ENCODE assay signal across 1 cellular context in the genomic region with DNA sequence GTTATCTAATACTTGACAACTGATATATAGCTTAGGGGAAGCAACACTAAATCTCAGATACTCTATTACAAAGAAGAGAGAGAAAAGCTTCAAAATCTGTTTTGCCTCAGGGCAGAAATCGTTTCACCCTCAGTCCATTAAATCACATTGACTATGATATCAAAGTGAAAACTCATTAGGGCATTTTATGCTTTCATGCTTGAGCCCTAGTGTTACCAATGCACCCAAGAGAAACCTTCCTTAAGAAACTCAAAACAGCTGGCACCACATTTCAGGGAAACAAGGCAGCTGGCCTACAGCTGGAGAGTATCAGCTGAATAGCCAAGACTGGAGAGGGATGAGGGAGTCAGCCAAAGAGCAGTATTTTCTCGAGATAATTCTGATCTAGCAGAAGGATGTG.
TF ChIP-seq lines count a peak whose summit lies in the region.

No MANE protein-coding gene starts in this region.

TF ChIP-seq in GM23338, 12 proteins besides CTCF, POLR2A, EP300 and RAD21 (continued from another document):
- TF ChIP-seq, protein P1, sequence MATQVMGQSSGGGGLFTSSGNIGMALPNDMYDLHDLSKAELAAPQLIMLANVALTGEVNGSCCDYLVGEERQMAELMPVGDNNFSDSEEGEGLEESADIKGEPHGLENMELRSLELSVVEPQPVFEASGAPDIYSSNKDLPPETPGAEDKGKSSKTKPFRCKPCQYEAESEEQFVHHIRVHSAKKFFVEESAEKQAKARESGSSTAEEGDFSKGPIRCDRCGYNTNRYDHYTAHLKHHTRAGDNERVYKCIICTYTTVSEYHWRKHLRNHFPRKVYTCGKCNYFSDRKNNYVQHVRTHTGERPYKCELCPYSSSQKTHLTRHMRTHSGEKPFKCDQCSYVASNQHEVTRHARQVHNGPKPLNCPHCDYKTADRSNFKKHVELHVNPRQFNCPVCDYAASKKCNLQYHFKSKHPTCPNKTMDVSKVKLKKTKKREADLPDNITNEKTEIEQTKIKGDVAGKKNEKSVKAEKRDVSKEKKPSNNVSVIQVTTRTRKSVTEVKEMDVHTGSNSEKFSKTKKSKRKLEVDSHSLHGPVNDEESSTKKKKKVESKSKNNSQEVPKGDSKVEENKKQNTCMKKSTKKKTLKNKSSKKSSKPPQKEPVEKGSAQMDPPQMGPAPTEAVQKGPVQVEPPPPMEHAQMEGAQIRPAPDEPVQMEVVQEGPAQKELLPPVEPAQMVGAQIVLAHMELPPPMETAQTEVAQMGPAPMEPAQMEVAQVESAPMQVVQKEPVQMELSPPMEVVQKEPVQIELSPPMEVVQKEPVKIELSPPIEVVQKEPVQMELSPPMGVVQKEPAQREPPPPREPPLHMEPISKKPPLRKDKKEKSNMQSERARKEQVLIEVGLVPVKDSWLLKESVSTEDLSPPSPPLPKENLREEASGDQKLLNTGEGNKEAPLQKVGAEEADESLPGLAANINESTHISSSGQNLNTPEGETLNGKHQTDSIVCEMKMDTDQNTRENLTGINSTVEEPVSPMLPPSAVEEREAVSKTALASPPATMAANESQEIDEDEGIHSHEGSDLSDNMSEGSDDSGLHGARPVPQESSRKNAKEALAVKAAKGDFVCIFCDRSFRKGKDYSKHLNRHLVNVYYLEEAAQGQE (IDR thresholded peaks at IDR 0.05; ENCODE audit: unreplicated experiment), result no peak
- TF ChIP-seq POLR2AphosphoS5 (IDR thresholded peaks at IDR 0.05; ENCODE audit: low read depth), result no peak
- TF ChIP-seq, protein P2, sequence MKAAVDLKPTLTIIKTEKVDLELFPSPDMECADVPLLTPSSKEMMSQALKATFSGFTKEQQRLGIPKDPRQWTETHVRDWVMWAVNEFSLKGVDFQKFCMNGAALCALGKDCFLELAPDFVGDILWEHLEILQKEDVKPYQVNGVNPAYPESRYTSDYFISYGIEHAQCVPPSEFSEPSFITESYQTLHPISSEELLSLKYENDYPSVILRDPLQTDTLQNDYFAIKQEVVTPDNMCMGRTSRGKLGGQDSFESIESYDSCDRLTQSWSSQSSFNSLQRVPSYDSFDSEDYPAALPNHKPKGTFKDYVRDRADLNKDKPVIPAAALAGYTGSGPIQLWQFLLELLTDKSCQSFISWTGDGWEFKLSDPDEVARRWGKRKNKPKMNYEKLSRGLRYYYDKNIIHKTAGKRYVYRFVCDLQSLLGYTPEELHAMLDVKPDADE (IDR thresholded peaks at IDR 0.05), result no peak
- TF ChIP-seq EZH2 (IDR thresholded peaks at IDR 0.05; ENCODE audit: low read depth, unreplicated experiment), result no peak
- TF ChIP-seq ZNF114 (CRISPR knock-in tag; IDR thresholded peaks at IDR 0.05), result no peak
- TF ChIP-seq ZNF331 (CRISPR knock-in tag; IDR thresholded peaks at IDR 0.05; ENCODE audit: low read depth), result no peak
- no peak for TF ChIP-seq JUNB (IDR thresholded peaks at IDR 0.05; ENCODE audit: unreplicated experiment)
